In the genomic region with DNA sequence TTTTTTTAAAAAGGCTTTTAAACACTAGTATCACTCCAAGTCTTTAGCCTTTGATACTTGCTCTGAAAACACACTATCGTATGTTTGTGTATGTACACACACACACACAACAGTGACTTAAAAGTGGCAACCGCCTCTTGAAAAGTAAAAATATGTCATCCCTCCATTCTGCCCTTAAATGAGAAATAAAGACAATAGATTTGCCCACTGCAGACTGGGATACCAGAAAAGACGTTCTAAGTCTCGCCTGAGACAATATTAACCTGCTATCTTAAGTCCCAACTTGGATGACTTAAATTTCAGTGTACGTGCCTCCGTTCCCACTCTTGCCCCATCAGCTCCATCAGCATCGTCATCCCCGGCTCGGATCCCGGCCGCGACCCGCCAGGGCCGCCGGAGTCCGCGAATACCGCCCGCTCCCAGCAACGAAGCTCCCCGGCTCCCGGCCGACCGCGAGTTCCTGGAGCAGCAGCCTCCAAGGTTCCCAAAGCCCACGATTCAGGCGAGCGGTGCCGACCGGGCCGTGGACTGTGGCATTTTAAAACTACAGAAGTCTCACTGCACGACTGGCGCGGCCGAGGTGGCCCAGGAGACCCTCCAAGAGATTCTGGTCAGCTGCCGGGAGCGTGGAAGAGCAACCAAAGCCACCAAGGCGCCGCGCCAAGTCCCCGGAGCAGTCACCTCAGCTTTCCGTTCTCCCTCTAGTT, we compare ENCODE assay signal across 8 cellular contexts. TPM values are rescaled to one million over a fixed set of nuclear protein-coding genes. Genes with fewer than 3 reads are reported as not detected.
DNase-seq lines count a peak whose midpoint lies in the region; ATAC-seq and TF ChIP-seq lines count a peak whose summit lies in the region.

No MANE protein-coding gene starts in this region.

- H3K4me1 Mint-ChIP-seq in activated CD4-positive, alpha-beta memory T cell treated with anti-CD3 and anti-CD28 coated beads for 36 hours (ENCODE audit: low read depth) = peaks cover 23% of the 10 kb centered on the region
- peaks cover 18% of the 10 kb centered on the region for H3K4me1 Mint-ChIP-seq in endothelial cell (ENCODE audit: unreplicated experiment)

- H3K27ac Mint-ChIP-seq in activated CD4-positive, alpha-beta memory T cell treated with anti-CD3 and anti-CD28 coated beads for 36 hours = peak overlapping the region; percentile 99
- peak overlapping the region; percentile 99 for H3K27ac Mint-ChIP-seq in endothelial cell (ENCODE audit: unreplicated experiment)

- POLR2A ChIA-PET in activated CD4-positive, alpha-beta memory T cell treated with anti-CD3 and anti-CD28 coated beads for 36 hours (lab: Charles Lee) = interaction anchor here (0.8 to 3.5 kb wide), 10 partner anchors 12 to 645 kb away, joined by 3 to 14 read pairs (median 4); a partner anchor contains a TSS

- H3K9ac ChIP-seq in Loucy (ENCODE audit: low read depth, low read length, poor library complexity, severe bottlenecking) = peak overlapping the region; percentile 98
- H3K9ac ChIP-seq in stomach smooth muscle (ENCODE audit: low read length in 2 of 2) = peak overlapping the region; percentile 84 to 98

- H3K36me3 ChIP-seq in Loucy (ENCODE audit: insufficient read depth, low read length) (no peaks in the 10 kb centered on the region), stomach smooth muscle (ENCODE audit: control insufficient read depth in 2 of 2, insufficient read depth in 2 of 2, low read length in 2 of 2) (no peaks in the 10 kb centered on the region)

- H3K27ac ChIP-seq in stomach smooth muscle (ENCODE audit: low read length) = peak overlapping the region; percentile 93

- H3K36me3 Mint-ChIP-seq in activated CD4-positive, alpha-beta memory T cell treated with anti-CD3 and anti-CD28 coated beads for 36 hours = peaks cover 12% of the 10 kb centered on the region
- H3K36me3 Mint-ChIP-seq in endothelial cell (ENCODE audit: low read depth, unreplicated experiment) = peaks cover 7% of the 10 kb centered on the region

- peak overlapping the region; percentile 82 for H3K4me2 ChIP-seq in Loucy (ENCODE audit: low read depth, low read length, poor library complexity, severe bottlenecking)

- H3K27me3 ChIP-seq in Loucy (ENCODE audit: insufficient read depth, low read length, poor library complexity, severe bottlenecking) (peaks cover 5% of the 10 kb centered on the region), mononuclear cell (ENCODE audit: insufficient read depth, low read length) (no peaks in the 10 kb centered on the region), stomach smooth muscle (ENCODE audit: control insufficient read depth in 1 of 2, insufficient read depth in 2 of 2, low read length in 2 of 2) (no peaks in the 10 kb centered on the region)

- H3K4me3 ChIP-seq in Loucy (ENCODE audit: low read length, poor library complexity, severe bottlenecking) (peak overlapping the region; percentile 84), mononuclear cell (ENCODE audit: low read length) (peak overlapping the region; percentile 99), stomach smooth muscle (ENCODE audit: low read length in 2 of 2) (peak overlapping the region; percentile 90 to 98)

- no peak for ATAC-seq in GM19395 (IDR thresholded peaks at IDR 0.05; ENCODE audit: unreplicated experiment)

- H3K9me3 Mint-ChIP-seq in activated CD4-positive, alpha-beta memory T cell treated with anti-CD3 and anti-CD28 coated beads for 36 hours = no peaks in the 10 kb centered on the region
- no peaks in the 10 kb centered on the region for H3K9me3 Mint-ChIP-seq in endothelial cell (ENCODE audit: unreplicated experiment)

- no peaks in the 10 kb centered on the region for H3K9me3 ChIP-seq in Loucy (ENCODE audit: insufficient read depth, low read depth, low read length)
- H3K9me3 ChIP-seq in mononuclear cell (ENCODE audit: low read depth, low read length) = no peaks in the 10 kb centered on the region
- no peaks in the 10 kb centered on the region for H3K9me3 ChIP-seq in stomach smooth muscle (ENCODE audit: control insufficient read depth in 2 of 2, low read length in 2 of 2)

- peaks cover 51% of the 10 kb centered on the region for H4K20me1 ChIP-seq in Loucy (ENCODE audit: insufficient read depth, low read length, poor library complexity, severe bottlenecking)

- TF ChIP-seq CTCF in Loucy (conservative IDR thresholded peaks at IDR 0.05; ENCODE audit: low read length) (no peak), endothelial cell (IDR thresholded peaks at IDR 0.05; ENCODE audit: unreplicated experiment) (no peak)

- no peaks in the 10 kb centered on the region for H3K9me2 ChIP-seq in Loucy (replicated peaks; ENCODE audit: low read depth, low read length)

- DNase-seq in DMS53 (lab: John Stamatoyannopoulos, UW) (peak; percentile 93), endothelial cell (ENCODE audit: low spot score) (peak; percentile 62), kidney glomerular epithelial cell (lab: John Stamatoyannopoulos, UW) (no peak)
- DNase-seq in activated CD4-positive, alpha-beta memory T cell treated with anti-CD3 and anti-CD28 coated beads for 36 hours = peak; percentile 52

- peak overlapping the region; percentile 78 for H2AFZ ChIP-seq in Loucy (ENCODE audit: low read length)

- H3K4me3 Mint-ChIP-seq in activated CD4-positive, alpha-beta memory T cell treated with anti-CD3 and anti-CD28 coated beads for 36 hours = peak overlapping the region; percentile 95
- H3K4me3 Mint-ChIP-seq in endothelial cell (ENCODE audit: unreplicated experiment) = peak overlapping the region; percentile 99

- peaks cover 12% of the 10 kb centered on the region for H3F3A ChIP-seq in Loucy (ENCODE audit: low read depth)

- no peaks in the 10 kb centered on the region for H3K27me3 Mint-ChIP-seq in activated CD4-positive, alpha-beta memory T cell treated with anti-CD3 and anti-CD28 coated beads for 36 hours
- H3K27me3 Mint-ChIP-seq in endothelial cell (ENCODE audit: unreplicated experiment) = peaks cover 9% of the 10 kb centered on the region

- intact Hi-C loops in activated CD4-positive, alpha-beta memory T cell treated with anti-CD3 and anti-CD28 coated beads for 36 hours (cut with micrococcal nuclease) = loop anchor here (1.0 to 10.0 kb wide), 10 partner anchors 56 to 1491 kb away; a partner anchor contains a TSS

- CTCF ChIA-PET in activated CD4-positive, alpha-beta memory T cell treated with anti-CD3 and anti-CD28 coated beads for 36 hours (lab: Charles Lee) = interaction anchor here (0.7 to 10.6 kb wide), 16 partner anchors 9 to 512 kb away, joined by 3 to 105 read pairs (median 5); a partner anchor contains a TSS

- H3K79me2 ChIP-seq in Loucy (ENCODE audit: insufficient read depth, low read length) = peaks cover 69% of the 10 kb centered on the region

- H3K4me1 ChIP-seq in Loucy (ENCODE audit: insufficient read depth, low read length, poor library complexity, severe bottlenecking) (peaks cover 49% of the 10 kb centered on the region), mononuclear cell (ENCODE audit: insufficient read depth, low read length) (peaks cover 28% of the 10 kb centered on the region), stomach smooth muscle (ENCODE audit: control insufficient read depth, insufficient read depth, low read length) (peaks cover 17% of the 10 kb centered on the region)

RNA-seq across cellular contexts. Expression of a gene that starts 2.8 kb away (rescaled TPM):
- total RNA-seq in activated CD4-positive, alpha-beta memory T cell treated with anti-CD3 and anti-CD28 coated beads for 36 hours = 10 to 100 TPM; 25.5 to 28.2 TPM
- total RNA-seq in endothelial cell (ENCODE audit: unreplicated experiment) (46.3 TPM), mononuclear cell (72.6 TPM)
